Comparison of ENCODE assay signal across 19 cellular contexts in the genomic region with DNA sequence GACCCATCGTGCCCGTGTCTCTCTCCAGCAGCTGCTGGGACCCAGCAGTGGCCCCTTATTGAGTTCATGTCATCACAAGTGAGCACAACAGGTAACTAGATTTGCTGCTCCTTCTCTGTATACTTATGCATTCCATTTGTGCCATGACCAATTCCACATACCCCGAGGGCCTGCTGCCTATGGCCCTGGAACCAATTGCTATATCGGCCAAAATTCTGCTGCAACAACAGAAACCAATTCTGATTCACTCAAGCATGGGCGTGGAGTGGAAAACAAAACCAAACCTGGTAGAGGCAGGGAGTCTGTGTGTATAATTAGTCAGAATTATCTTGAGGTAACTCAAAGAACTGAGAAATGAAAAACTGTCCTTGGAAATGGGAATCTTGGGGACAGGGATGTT.
DNase-seq lines count a peak whose midpoint lies in the region; ATAC-seq and TF ChIP-seq lines count a peak whose summit lies in the region.
"Had no signal": no experiment of that assay in that cellular context is flagged by ENCODE, and none has a peak within 500 bp of the region (broad histone marks: within the 10 kb centered on the region; RNA-seq: fewer than 3 reads in every experiment).

No MANE protein-coding gene starts in this region.

- TF ChIP-seq POLR2A in breast epithelium (IDR thresholded peaks at IDR 0.05): no peak
- TF ChIP-seq POLR2A in uterus (IDR thresholded peaks at IDR 0.05): no peak

- DNase-seq in DMS79 (lab: John Stamatoyannopoulos, UW) (peak; percentile 90), SJCRH30 (peak; percentile 33 to 50), left kidney (ENCODE audit: low read depth, low spot score) (peak; percentile 73), breast epithelium (ENCODE audit: low spot score in 2 of 2) (no peak), uterus (no peak)
- DNase-seq: CD8-positive, alpha-beta T cell; DND-41; GDM1; IMR-90; Kasumi-1; MM.1S; NCI-H1105; NCI-H2029; NCI-H524; Peyer's patch; Right ventricle myocardium superior; T-helper 17 cell had no signal

- no peak for TF ChIP-seq CTCF in breast epithelium (IDR thresholded peaks at IDR 0.05)
- no peak for TF ChIP-seq CTCF in uterus (IDR thresholded peaks at IDR 0.05)

- ATAC-seq in GM18867 (IDR thresholded peaks at IDR 0.05; ENCODE audit: unreplicated experiment) (peak; percentile 43), HG02852 (IDR thresholded peaks at IDR 0.05; ENCODE audit: unreplicated experiment) (no peak)
- ATAC-seq: CD8-positive, alpha-beta T cell; T-helper 17 cell had no signal

- H3K27me3 ChIP-seq in SJCRH30: no peaks in the 10 kb centered on the region
- no peaks in the 10 kb centered on the region for H3K27me3 ChIP-seq in breast epithelium
- no peaks in the 10 kb centered on the region for H3K27me3 ChIP-seq in uterus
- H3K27me3 ChIP-seq: Peyer's patch had no signal

- H3K4me1 ChIP-seq in SJCRH30: no peaks in the 10 kb centered on the region; the same call in 1 of the 2 replicates
- H3K4me1 ChIP-seq in breast epithelium: no peaks in the 10 kb centered on the region
- no peaks in the 10 kb centered on the region for H3K4me1 ChIP-seq in uterus
- H3K4me1 ChIP-seq: Peyer's patch had no signal

- no peaks in the 10 kb centered on the region for H3K36me3 ChIP-seq in SJCRH30
- no peaks in the 10 kb centered on the region for H3K36me3 ChIP-seq in breast epithelium
- H3K36me3 ChIP-seq in uterus: no peaks in the 10 kb centered on the region
- H3K36me3 ChIP-seq: Peyer's patch had no signal

- H3K27ac ChIP-seq in SJCRH30 (peak overlapping the region; percentile 37), breast epithelium (no peak overlapping the region), uterus (no peak overlapping the region)
- H3K27ac ChIP-seq: Peyer's patch had no signal

- intact Hi-C loops in breast epithelium (cut with DNase I; ENCODE audit: low total_unique reads): no loop called here
- intact Hi-C loops in uterus (cut with DNase I; ENCODE audit: low total_unique reads): no loop called here

- H3K9me3 ChIP-seq in SJCRH30 (replicated peaks): no peaks in the 10 kb centered on the region
- no peaks in the 10 kb centered on the region for H3K9me3 ChIP-seq in breast epithelium
- H3K9me3 ChIP-seq in uterus: no peaks in the 10 kb centered on the region
- H3K9me3 ChIP-seq: Peyer's patch had no signal

- H3K4me3 ChIP-seq in SJCRH30: no peak overlapping the region
- H3K4me3 ChIP-seq in breast epithelium: no peak overlapping the region
- H3K4me3 ChIP-seq in uterus: no peak overlapping the region
- H3K4me3 ChIP-seq: Peyer's patch had no signal

Comparison
In these comparisons a context has a peak if more than half of its experiments do, and no peak if none do; other contexts are left out.
1. DNase-seq: peak in DMS79 (single experiment), SJCRH30 (2 of 2) and left kidney (single experiment); none in breast epithelium (0 of 2) and uterus (0 of 2).